ENCODE assay signal across 8 cellular contexts in the genomic region with DNA sequence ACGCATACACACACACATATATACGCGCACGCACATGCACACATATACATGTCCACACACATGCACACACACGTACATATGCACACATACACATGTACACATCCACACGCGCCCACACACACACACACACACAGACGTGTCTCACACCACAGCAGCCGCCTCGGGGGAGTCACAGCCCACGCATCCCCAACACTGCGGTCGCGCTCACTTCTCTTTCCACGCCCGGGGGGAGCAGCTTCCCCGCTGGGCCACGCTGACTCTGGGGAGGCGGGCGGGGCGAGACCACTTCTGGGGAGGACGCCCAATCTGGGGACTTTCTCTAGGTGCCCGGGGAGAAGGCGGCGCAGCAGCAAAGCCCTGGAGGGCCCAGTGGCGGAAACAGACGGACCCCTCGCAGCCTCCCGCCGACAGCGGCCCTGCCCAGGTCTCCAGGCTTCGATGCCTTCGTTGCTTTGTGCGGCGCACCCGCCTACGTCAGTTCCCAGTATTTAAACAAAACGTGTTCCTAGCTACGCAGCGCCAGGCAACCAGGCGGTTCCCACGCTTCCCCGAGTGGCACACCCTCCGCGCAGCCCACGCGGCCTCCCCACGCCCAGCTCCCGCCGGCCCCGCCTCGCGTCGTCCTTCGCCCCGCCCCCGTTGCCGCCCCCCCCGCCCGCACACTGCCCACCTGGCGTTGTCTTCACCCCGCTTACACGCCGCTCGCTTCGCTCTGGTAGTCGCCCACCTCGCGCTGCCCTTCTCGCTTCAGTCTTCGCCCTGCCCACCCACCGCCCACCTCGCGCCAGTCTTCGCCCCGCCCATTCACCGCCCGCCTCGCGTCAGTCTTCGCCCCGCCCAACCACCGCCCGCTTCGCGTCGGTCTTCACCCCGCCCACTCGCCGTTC. TPM values are rescaled to one million over a fixed set of nuclear protein-coding genes. Genes with fewer than 3 reads are reported as not detected.
DNase-seq lines count a peak whose midpoint lies in the region; ATAC-seq, FAIRE-seq and TF ChIP-seq lines count a peak whose summit lies in the region.

No MANE protein-coding gene starts in this region.

- no peaks in the 10 kb centered on the region for H3K9me1 ChIP-seq in K562 (ENCODE audit: control insufficient read depth, insufficient read depth, low read length)

- WGBS in K562 (ENCODE audit: insufficient coverage, low coverage, missing lambda C conversion rate), result 5% methylated on average over 15 of the region's 90 CpGs

- POLR2A ChIA-PET in K562 (lab: Yijun Ruan, JAX), result interaction anchor here (1.0 kb wide), 1 partner anchor 49 kb away, joined by 4 read pairs; no protein-coding TSS in a partner anchor

- peak overlapping the region; percentile 85 for H2AFZ ChIP-seq in K562 (ENCODE audit: low read depth, low read length)

- in situ Hi-C loops in K562 (cut with MboI), result no loop called here

- peaks cover 4 to 9% of the 10 kb centered on the region in 2 experiments; a peak in 4 of 5 replicates for H3K4me1 ChIP-seq in K562 (replicated peaks in 1 of 2; ENCODE audit: control insufficient read depth in 2 of 2, insufficient read depth in 2 of 2, low read length in 2 of 2)

- peak overlapping the region; percentile 73 for H3K27ac ChIP-seq in K562 (ENCODE audit: extremely low read depth, low read depth, low read length)

- ATAC-seq in HG03135 (IDR thresholded peaks at IDR 0.05; ENCODE audit: unreplicated experiment) (peak; percentile 46), K562 (peak; percentile 65)

- peak; percentile 52; the same call in 1 of the 2 replicates for TF ChIP-seq POLR2A in K562 (conservative IDR thresholded peaks at IDR 0.05)

- peaks cover 19% of the 10 kb centered on the region; the same call in 2 of the 3 replicates for H3K36me3 ChIP-seq in K562 (ENCODE audit: control insufficient read depth, insufficient read depth, low read length)

- H3K27me3 ChIP-seq in K562 (ENCODE audit: control insufficient read depth in 2 of 2, insufficient read depth in 2 of 2, low read length in 2 of 2), result no peaks in the 10 kb centered on the region

- H3K4me2 ChIP-seq in K562 (ENCODE audit: insufficient read depth, low read length), result peak overlapping the region; percentile 87

- TF ChIP-seq RAD21 in K562 (CRISPR knock-in tag; conservative IDR thresholded peaks at IDR 0.05 in 1 of 2, IDR thresholded peaks at IDR 0.05 in 1 of 2), result no peak

- no peak for TF ChIP-seq EP300 in K562 (IDR thresholded peaks at IDR 0.05; ENCODE audit: low read length)

- CTCF ChIA-PET in K562 (lab: Yijun Ruan, JAX; ENCODE audit: low intra/inter-chr PET ratio), result no interaction called here

- H3K79me2 ChIP-seq in K562 (ENCODE audit: control insufficient read depth, insufficient read depth, low read length), result peaks cover 36% of the 10 kb centered on the region

- intact Hi-C loops in K562 (cut with micrococcal nuclease), result loop anchor here (10.0 kb wide), 1 partner anchor 121 kb away; no protein-coding TSS in a partner anchor

- no peak for FAIRE-seq in K562 (lab: Jason Lieb, UNC)

- BruUV-seq in K562 (replicated peaks; lab: Mats Ljungman, UMichigan), result TSS peak; percentile 40

- DNase-seq in activated T-cell treated with anti-CD3 and anti-CD28 coated beads for 1 hour (ENCODE audit: low read depth) (peak; percentile 58), SKM-1 (lab: John Stamatoyannopoulos, UW; ENCODE audit: unreplicated experiment) (peak; percentile 92), K562 (ENCODE audit: extremely low read depth in 1 of 4, low spot score in 3 of 4) (peak in 2 of 4 experiments; percentile 18 to 33), islet precursor cell (peak; percentile 99), NCI-H1417 treated with DMSO at 0.1 percent for 48 hours (lab: John Stamatoyannopoulos, UW) (no peak)
- no peak for DNase-seq in activated T-cell treated with anti-CD3 and anti-CD28 coated beads, Interleukin-2, amount 50 U/mL, for 48 hours
- DNase-seq in stimulated activated CD4-positive, alpha-beta T cell treated with anti-CD3 and anti-CD28 coated beads, Interleukin-2, amount 100 ng/mL, for 4 hours (ENCODE audit: low read depth), result peak; percentile 86

- H4K20me1 ChIP-seq in K562 (replicated peaks; ENCODE audit: control insufficient read depth, insufficient read depth, low read length), result peaks cover 3% of the 10 kb centered on the region; the same call in 1 of the 2 replicates

- H3K9ac ChIP-seq in K562 (ENCODE audit: insufficient read depth in 1 of 2, low read depth in 2 of 2, low read length in 2 of 2), result peak overlapping the region; percentile 64 to 93

- peak overlapping the region; percentile 61 for H3K4me3 ChIP-seq in K562

- H3K9me3 ChIP-seq in K562 (replicated peaks; ENCODE audit: control insufficient read depth, insufficient read depth, low read depth, low read length), result no peaks in the 10 kb centered on the region

- TF ChIP-seq CTCF in K562 (IDR thresholded peaks at IDR 0.05 in 2 of 3, conservative IDR thresholded peaks at IDR 0.05 in 1 of 3; ENCODE audit: insufficient read depth in 2 of 3, low read depth in 1 of 3, low read length in 3 of 3), result no peak

TF ChIP-seq in K562, 482 proteins besides CTCF, POLR2A, EP300 and RAD21 (continues in another document):
- no peak for TF ChIP-seq SRF (CRISPR knock-in tag; IDR thresholded peaks at IDR 0.05)
- peak; percentile 74; the same call in 1 of the 2 replicates for TF ChIP-seq CREM (IDR thresholded peaks at IDR 0.05; ENCODE audit: low read depth)
- TF ChIP-seq L3MBTL2 (IDR thresholded peaks at IDR 0.05), result peak; percentile 57; the same call in 1 of the 2 replicates
- TF ChIP-seq, protein P1, sequence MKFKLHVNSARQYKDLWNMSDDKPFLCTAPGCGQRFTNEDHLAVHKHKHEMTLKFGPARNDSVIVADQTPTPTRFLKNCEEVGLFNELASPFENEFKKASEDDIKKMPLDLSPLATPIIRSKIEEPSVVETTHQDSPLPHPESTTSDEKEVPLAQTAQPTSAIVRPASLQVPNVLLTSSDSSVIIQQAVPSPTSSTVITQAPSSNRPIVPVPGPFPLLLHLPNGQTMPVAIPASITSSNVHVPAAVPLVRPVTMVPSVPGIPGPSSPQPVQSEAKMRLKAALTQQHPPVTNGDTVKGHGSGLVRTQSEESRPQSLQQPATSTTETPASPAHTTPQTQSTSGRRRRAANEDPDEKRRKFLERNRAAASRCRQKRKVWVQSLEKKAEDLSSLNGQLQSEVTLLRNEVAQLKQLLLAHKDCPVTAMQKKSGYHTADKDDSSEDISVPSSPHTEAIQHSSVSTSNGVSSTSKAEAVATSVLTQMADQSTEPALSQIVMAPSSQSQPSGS (CRISPR knock-in tag; IDR thresholded peaks at IDR 0.05), result no peak
- no peak for TF ChIP-seq NFIX (CRISPR knock-in tag; IDR thresholded peaks at IDR 0.05; ENCODE audit: low read depth)
- TF ChIP-seq SIX5 (IDR thresholded peaks at IDR 0.05; ENCODE audit: borderline replicate concordance in 1 of 2, insufficient read depth in 1 of 2, low read depth in 1 of 2, low read length in 2 of 2), result no peak
- TF ChIP-seq ZBED1 (IDR thresholded peaks at IDR 0.05), result no peak

RNA-seq across cellular contexts. Expression of gene RBFA, which starts 0.8 kb away (rescaled TPM):
- 107 and 110 TPM in 2 replicates for total RNA-seq in K562 (2011; cell fraction: chromatin; rRNA removed; ENCODE audit: low replicate concordance)
- total RNA-seq in K562 (2011; cell fraction: nucleolus; rRNA removed), result 70.8 and 75.5 TPM in 2 replicates
- total RNA-seq in K562 (2011; cell fraction: nucleoplasm; rRNA removed), result 104 and 112 TPM in 2 replicates
- 36.7 and 38.9 TPM in 2 replicates for total RNA-seq in K562 (2014; rRNA removed)
- 21.1 and 24.5 TPM in 2 replicates for total RNA-seq in K562 (2014; rRNA removed; fragmentation: Illumina TruSeq; extraction: Trizol)
- 25.8 and 26.7 TPM in 2 replicates for total RNA-seq in K562 (2015; rRNA removed; fragmentation: Illumina TruSeq; extraction: Trizol)
- 28.4 and 28.8 TPM in 2 replicates for total RNA-seq in K562 (2021)
- 24.7 and 28.7 TPM in 2 replicates for polyA plus RNA-seq in K562 (2011; rRNA removed)
- 17.9 and 18.9 TPM in 2 replicates for polyA plus RNA-seq in K562 (2011; cell fraction: cytosol; rRNA removed)
- polyA plus RNA-seq in K562 (2011; cell fraction: nucleus; rRNA removed), result 66.2 and 70.5 TPM in 2 replicates
- 17.3 and 24.4 TPM in 2 replicates for polyA plus RNA-seq in K562 (2012)
- polyA plus RNA-seq in K562 (2014; fragmentation: Illumina TruSeq; extraction: Trizol), result 26.0 and 28.2 TPM in 2 replicates
- polyA plus RNA-seq in K562 (2014; fragmentation: Nextera tagmentation; extraction: Ambion mirVana), result 1 to 10 TPM; 3.4 to 4.8 TPM
- 36.1 and 41.9 TPM in 2 replicates for polyA plus RNA-seq in K562 (2014; rRNA removed)
- polyA minus RNA-seq in K562 (2011; rRNA and poly(A)+ RNA removed), result 25.6 and 29.4 TPM in 2 replicates
- 6.5 and 7.3 TPM in 2 replicates for polyA minus RNA-seq in K562 (2011; cell fraction: cytosol; rRNA and poly(A)+ RNA removed)
- 46.0 and 59.9 TPM in 2 replicates for polyA minus RNA-seq in K562 (2011; cell fraction: nucleus; rRNA and poly(A)+ RNA removed)

RNA-seq across cellular contexts. Expression of gene TXNL4A, which starts 45.1 kb away (rescaled TPM):
- 25.7 and 39.5 TPM in 2 replicates for total RNA-seq in K562 (2011; cell fraction: chromatin; rRNA removed; ENCODE audit: low replicate concordance)
- 17.0 and 20.5 TPM in 2 replicates for total RNA-seq in K562 (2011; cell fraction: nucleolus; rRNA removed)
- 29.1 and 53.2 TPM in 2 replicates for total RNA-seq in K562 (2011; cell fraction: nucleoplasm; rRNA removed)
- total RNA-seq in K562 (2014; rRNA removed), result 68.7 and 78.9 TPM in 2 replicates
- 85.5 and 87.5 TPM in 2 replicates for total RNA-seq in K562 (2014; rRNA removed; fragmentation: Illumina TruSeq; extraction: Trizol)
- total RNA-seq in K562 (2015; rRNA removed; fragmentation: Illumina TruSeq; extraction: Trizol), result 86.1 and 98.0 TPM in 2 replicates
- 132 and 139 TPM in 2 replicates for total RNA-seq in K562 (2021)
- 105 and 124 TPM in 2 replicates for polyA plus RNA-seq in K562 (2011; rRNA removed)
- 110 and 120 TPM in 2 replicates for polyA plus RNA-seq in K562 (2011; cell fraction: cytosol; rRNA removed)
- 47.8 and 53.9 TPM in 2 replicates for polyA plus RNA-seq in K562 (2011; cell fraction: nucleus; rRNA removed)
- 78.8 and 97.0 TPM in 2 replicates for polyA plus RNA-seq in K562 (2012)
- 46.5 and 49.6 TPM in 2 replicates for polyA plus RNA-seq in K562 (2014; fragmentation: Illumina TruSeq; extraction: Trizol)
- polyA plus RNA-seq in K562 (2014; fragmentation: Nextera tagmentation; extraction: Ambion mirVana), result 10 to 100 TPM; 27.0 to 51.2 TPM
- polyA plus RNA-seq in K562 (2014; rRNA removed), result 92.3 and 98.7 TPM in 2 replicates
- 41.9 and 67.5 TPM in 2 replicates for polyA minus RNA-seq in K562 (2011; rRNA and poly(A)+ RNA removed)
- 50.7 and 54.0 TPM in 2 replicates for polyA minus RNA-seq in K562 (2011; cell fraction: cytosol; rRNA and poly(A)+ RNA removed)
- 5.0 and 14.0 TPM in 2 replicates for polyA minus RNA-seq in K562 (2011; cell fraction: nucleus; rRNA and poly(A)+ RNA removed)

Comparison
In these comparisons a context has a peak if more than half of its experiments do, and no peak if none do; other contexts are left out.
1. DNase-seq: peak in activated T-cell treated with anti-CD3 and anti-CD28 coated beads for 1 hour (single experiment), SKM-1 (single experiment), islet precursor cell (single experiment) and stimulated activated CD4-positive, alpha-beta T cell treated with anti-CD3 and anti-CD28 coated beads, Interleukin-2, amount 100 ng/mL, for 4 hours (single experiment); none in activated T-cell treated with anti-CD3 and anti-CD28 coated beads, Interleukin-2, amount 50 U/mL, for 48 hours (0 of 2) and NCI-H1417 treated with DMSO at 0.1 percent for 48 hours (single experiment).